Comparison of ENCODE assay signal across 9 cellular contexts in genomic region chr1:165829888-165830287, GRCh38.
DNase-seq lines count a peak whose midpoint lies in the region; ATAC-seq and TF ChIP-seq lines count a peak whose summit lies in the region.
"Had no signal": no experiment of that assay in that cellular context is flagged by ENCODE, and none has a peak within 500 bp of the region (broad histone marks: within the 10 kb centered on the region; RNA-seq: fewer than 3 reads in every experiment).

No MANE protein-coding gene starts in this region.

- no peaks in the 10 kb centered on the region for H3K9me3 ChIP-seq in iPS-18a (ENCODE audit: control insufficient read depth, low read depth, low read length)

- peak overlapping the region; percentile 97 for H3K4me3 Mint-ChIP-seq in stimulated activated naive CD8-positive, alpha-beta T cell treated with anti-CD3 and anti-CD28 coated beads, Interleukin-15, Interleukin-2, amounts not matched to agents 100 ng/mL and 50 ng/mL, for 24 hours

- peaks cover 15% of the 10 kb centered on the region for H3K4me1 ChIP-seq in iPS-18a (ENCODE audit: control insufficient read depth, low read depth, low read length)

- no peaks in the 10 kb centered on the region for H3K36me3 ChIP-seq in iPS-18a (ENCODE audit: control insufficient read depth, low read depth, low read length)

- no peaks in the 10 kb centered on the region for H3K27me3 ChIP-seq in iPS-18a (ENCODE audit: control insufficient read depth, insufficient read depth, low read length)

- peak overlapping the region; percentile 47 for H3K27ac ChIP-seq in RWPE1
- no peak overlapping the region for H3K27ac ChIP-seq in iPS-18a (ENCODE audit: low read length)

- H3K27me3 Mint-ChIP-seq in stimulated activated naive CD8-positive, alpha-beta T cell treated with anti-CD3 and anti-CD28 coated beads, Interleukin-15, Interleukin-2, amounts not matched to agents 100 ng/mL and 50 ng/mL, for 24 hours = no peaks in the 10 kb centered on the region

- H3K36me3 Mint-ChIP-seq in stimulated activated naive CD8-positive, alpha-beta T cell treated with anti-CD3 and anti-CD28 coated beads, Interleukin-15, Interleukin-2, amounts not matched to agents 100 ng/mL and 50 ng/mL, for 24 hours (ENCODE audit: low read depth) = peaks cover 37% of the 10 kb centered on the region

- CTCF ChIA-PET in RWPE1 (lab: Yijun Ruan, JAX) (interaction anchor here (0.6 kb wide), 1 partner anchor 234 kb away, joined by 3 read pairs; no protein-coding TSS in a partner anchor), HEK293T (lab: Yijun Ruan, JAX) (interaction anchor here (0.5 kb wide), 1 partner anchor 481 kb away, joined by 6 read pairs; no protein-coding TSS in a partner anchor)

- no peaks in the 10 kb centered on the region for H3K9me3 Mint-ChIP-seq in stimulated activated naive CD8-positive, alpha-beta T cell treated with anti-CD3 and anti-CD28 coated beads, Interleukin-15, Interleukin-2, amounts not matched to agents 100 ng/mL and 50 ng/mL, for 24 hours

- no peak for TF ChIP-seq CTCF in RWPE1 (conservative IDR thresholded peaks at IDR 0.05; ENCODE audit: low read depth)

- peaks cover 35% of the 10 kb centered on the region for H3K4me1 Mint-ChIP-seq in stimulated activated naive CD8-positive, alpha-beta T cell treated with anti-CD3 and anti-CD28 coated beads, Interleukin-15, Interleukin-2, amounts not matched to agents 100 ng/mL and 50 ng/mL, for 24 hours (ENCODE audit: low read depth)

- DNase-seq in stimulated activated naive CD8-positive, alpha-beta T cell treated with anti-CD3 and anti-CD28 coated beads, Interleukin-15, Interleukin-2, amounts not matched to agents 100 U/mL and 50 U/mL, for 24 hours = no peak
- DNase-seq in RWPE1 (ENCODE audit: low spot score) (no peak), SKM-1 treated with dmso at 0.1 percent for 144 hours (lab: John Stamatoyannopoulos, UW; ENCODE audit: unreplicated experiment) (no peak), HEK293T (ENCODE audit: extremely low spot score) (no peak), COLO668 (lab: John Stamatoyannopoulos, UW; ENCODE audit: unreplicated experiment) (no peak)
- DNase-seq: stimulated activated CD4-positive, alpha-beta T cell treated with anti-CD3 and anti-CD28 coated beads, Interleukin-15, amount 100 ng/mL, for 24 hours had no signal

- H3K27ac Mint-ChIP-seq in stimulated activated naive CD8-positive, alpha-beta T cell treated with anti-CD3 and anti-CD28 coated beads, Interleukin-15, Interleukin-2, amounts not matched to agents 100 ng/mL and 50 ng/mL, for 24 hours = no peak overlapping the region

- H3K4me3 ChIP-seq in iPS-18a (ENCODE audit: low read length) = peak overlapping the region; percentile 99

- no peak overlapping the region for H3K9ac ChIP-seq in iPS-18a (ENCODE audit: low read length)

- POLR2A ChIA-PET in RWPE1 (lab: Yijun Ruan, JAX; ENCODE audit: low non-redundant PET) = interaction anchor here (0.7 kb wide), 1 partner anchor 83 kb away, joined by 3 read pairs; no protein-coding TSS in a partner anchor
- POLR2A ChIA-PET in HEK293T (lab: Yijun Ruan, JAX) = interaction anchor here (1.7 to 3.5 kb wide), 5 partner anchors 8 to 132 kb away, joined by 7 to 32 read pairs (median 9); partner anchors contain the start of genes ALDH9A1 and TMCO1

- no peak for ATAC-seq in stimulated activated naive CD8-positive, alpha-beta T cell treated with anti-CD3 and anti-CD28 coated beads, Interleukin-15, Interleukin-2, amounts not matched to agents 100 U/mL and 50 U/mL, for 24 hours
- no peak for ATAC-seq in HG03354 (IDR thresholded peaks at IDR 0.05; ENCODE audit: poor library complexity, severe bottlenecking, unreplicated experiment)

TF ChIP-seq in HEK293T, 16 proteins besides CTCF, POLR2A, EP300 and RAD21:
- TF ChIP-seq FOXA1 (IDR thresholded peaks at IDR 0.05) (no peak), BHLHE40 (IDR thresholded peaks at IDR 0.05; ENCODE audit: borderline replicate concordance) (no peak), ELF4 (IDR thresholded peaks at IDR 0.05) (no peak), NFRKB (IDR thresholded peaks at IDR 0.05) (no peak), HDGF (IDR thresholded peaks at IDR 0.05; ENCODE audit: borderline replicate concordance) (no peak), CTBP1 (IDR thresholded peaks at IDR 0.05; ENCODE audit: borderline replicate concordance) (no peak), ZNF384 (IDR thresholded peaks at IDR 0.05) (no peak), SP1 (IDR thresholded peaks at IDR 0.05) (no peak), ARNT (IDR thresholded peaks at IDR 0.05) (no peak), SUZ12 (IDR thresholded peaks at IDR 0.05) (no peak), FOXK2 (IDR thresholded peaks at IDR 0.05) (no peak), PKNOX1 (IDR thresholded peaks at IDR 0.05) (no peak), TARDBP (IDR thresholded peaks at IDR 0.05) (no peak), LEF1 (IDR thresholded peaks at IDR 0.05; ENCODE audit: borderline replicate concordance) (no peak)
